ENCODE assay signal across 8 cellular contexts in genomic region chr3:57227204-57227929, GRCh38. TPM values are rescaled to one million over a fixed set of nuclear protein-coding genes. Genes with fewer than 3 reads are reported as not detected.
DNase-seq lines count a peak whose midpoint lies in the region; ATAC-seq and TF ChIP-seq lines count a peak whose summit lies in the region.

A gene with protein sequence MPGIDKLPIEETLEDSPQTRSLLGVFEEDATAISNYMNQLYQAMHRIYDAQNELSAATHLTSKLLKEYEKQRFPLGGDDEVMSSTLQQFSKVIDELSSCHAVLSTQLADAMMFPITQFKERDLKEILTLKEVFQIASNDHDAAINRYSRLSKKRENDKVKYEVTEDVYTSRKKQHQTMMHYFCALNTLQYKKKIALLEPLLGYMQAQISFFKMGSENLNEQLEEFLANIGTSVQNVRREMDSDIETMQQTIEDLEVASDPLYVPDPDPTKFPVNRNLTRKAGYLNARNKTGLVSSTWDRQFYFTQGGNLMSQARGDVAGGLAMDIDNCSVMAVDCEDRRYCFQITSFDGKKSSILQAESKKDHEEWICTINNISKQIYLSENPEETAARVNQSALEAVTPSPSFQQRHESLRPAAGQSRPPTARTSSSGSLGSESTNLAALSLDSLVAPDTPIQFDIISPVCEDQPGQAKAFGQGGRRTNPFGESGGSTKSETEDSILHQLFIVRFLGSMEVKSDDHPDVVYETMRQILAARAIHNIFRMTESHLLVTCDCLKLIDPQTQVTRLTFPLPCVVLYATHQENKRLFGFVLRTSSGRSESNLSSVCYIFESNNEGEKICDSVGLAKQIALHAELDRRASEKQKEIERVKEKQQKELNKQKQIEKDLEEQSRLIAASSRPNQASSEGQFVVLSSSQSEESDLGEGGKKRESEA (plus strand): TSS chr3:57227729. CDS start chr3:57227884, 155 bp downstream.

- no peaks in the 10 kb centered on the region for H3K27me3 Mint-ChIP-seq in activated CD4-positive, alpha-beta T cell treated with anti-CD3 and anti-CD28 coated beads, Interleukin-2, amount 10 ng/mL, durations not matched to agents 24 days and 14 days

- H3K36me3 ChIP-seq in colonic mucosa = no peaks in the 10 kb centered on the region

- H3K4me1 Mint-ChIP-seq in activated CD4-positive, alpha-beta T cell treated with anti-CD3 and anti-CD28 coated beads, Interleukin-2, amount 10 ng/mL, durations not matched to agents 24 days and 14 days = peaks cover 18% of the 10 kb centered on the region

- H3K27ac ChIP-seq in colonic mucosa (peak within 1 kb of the TSS; percentile 91), layer of hippocampus (ENCODE audit: low read depth, low read length) (peak within 1 kb of the TSS; percentile 84)

- H3K36me3 Mint-ChIP-seq in activated CD4-positive, alpha-beta T cell treated with anti-CD3 and anti-CD28 coated beads, Interleukin-2, amount 10 ng/mL, durations not matched to agents 24 days and 14 days (ENCODE audit: low read depth) = peaks cover 7% of the 10 kb centered on the region

- H3K4me3 Mint-ChIP-seq in activated CD4-positive, alpha-beta T cell treated with anti-CD3 and anti-CD28 coated beads, Interleukin-2, amount 10 ng/mL, durations not matched to agents 24 days and 14 days = peak within 1 kb of the TSS; percentile 91

- H3K4me1 ChIP-seq in colonic mucosa = no peaks in the 10 kb centered on the region

- no peak for TF ChIP-seq CTCF in colonic mucosa (IDR thresholded peaks at IDR 0.05)

- peak within 1 kb of the TSS; percentile 37 to 78 for H3K9ac ChIP-seq in colonic mucosa (ENCODE audit: low read depth in 2 of 2, low read length in 2 of 2)

- TF ChIP-seq POLR2A in GM18951 (IDR thresholded peaks at IDR 0.05; ENCODE audit: extremely low read depth, insufficient read depth, insufficient read length) = peak; percentile 92

- intact Hi-C loops in activated CD4-positive, alpha-beta T cell treated with anti-CD3 and anti-CD28 coated beads, Interleukin-2, amount 10 ng/mL, durations not matched to agents 24 days and 14 days (cut with micrococcal nuclease) = loop anchor here (2.0 to 10.0 kb wide), 9 partner anchors 57 to 670 kb away; partner anchors contain the start of genes ARF4, CCDC66, DENND6A and PDE12
- intact Hi-C loops in colonic mucosa (cut with DNase I) = loop anchor here (5.0 kb wide), 1 partner anchor 60 kb away; the partner anchor contains the start of gene IL17RD

- ATAC-seq in HG03175 (IDR thresholded peaks at IDR 0.05; ENCODE audit: unreplicated experiment) = peak; percentile 92

- no peaks in the 10 kb centered on the region for H3K9me3 Mint-ChIP-seq in activated CD4-positive, alpha-beta T cell treated with anti-CD3 and anti-CD28 coated beads, Interleukin-2, amount 10 ng/mL, durations not matched to agents 24 days and 14 days

- H3K9me3 ChIP-seq in colonic mucosa = no peaks in the 10 kb centered on the region

- H3K27me3 ChIP-seq in colonic mucosa = no peaks in the 10 kb centered on the region
- no peaks in the 10 kb centered on the region for H3K27me3 ChIP-seq in layer of hippocampus (ENCODE audit: control insufficient read depth, insufficient read depth, low read length)

- in situ Hi-C loops in GM18951 (cut with MboI; ENCODE audit: low sequenced_read_pairs, unreplicated experiment) = no loop called here

- peak; percentile 90 to 93 for DNase-seq in AML-193 (lab: John Stamatoyannopoulos, UW)
- peak; percentile 77 for DNase-seq in NCI-H460 (ENCODE audit: extremely low read depth, low read depth)
- peak; percentile 98 for DNase-seq in activated CD4-positive, alpha-beta T cell treated with anti-CD3 and anti-CD28 coated beads, Interleukin-2, amount 10 ng/mL, durations not matched to agents 24 days and 14 days
- peak; percentile 94 for DNase-seq in colonic mucosa
- DNase-seq in stimulated activated CD4-positive, alpha-beta T cell treated with anti-CD3 and anti-CD28 coated beads, Interleukin-1b, Interleukin-23, amount 100 ng/mL, for 24 hours (ENCODE audit: low read depth in 4 of 4, low spot score in 1 of 4) = peak; percentile 60 to 91 (median 82)

- peak within 1 kb of the TSS; percentile 87 for H3K27ac Mint-ChIP-seq in activated CD4-positive, alpha-beta T cell treated with anti-CD3 and anti-CD28 coated beads, Interleukin-2, amount 10 ng/mL, durations not matched to agents 24 days and 14 days

- H3K4me3 ChIP-seq in colonic mucosa = peak within 1 kb of the TSS; percentile 70

RNA-seq across cellular contexts. Expression of the gene that starts here (rescaled TPM):
- 30.0 and 32.5 TPM in 2 replicates for total RNA-seq in NCI-H460 (2014; rRNA removed; shearing (Covaris generic))
- polyA plus RNA-seq in NCI-H460 (2014; cell fraction: nucleus; rRNA removed) = 12.4 and 13.2 TPM in 2 replicates
- total RNA-seq in activated CD4-positive, alpha-beta T cell treated with anti-CD3 and anti-CD28 coated beads, Interleukin-2, amount 10 ng/mL, durations not matched to agents 24 days and 14 days = 40.4 and 44.8 TPM in 2 replicates
- 10 to 100 TPM; 25.8 to 34.9 TPM for total RNA-seq in colonic mucosa

Comparison
In these comparisons a context has a peak if more than half of its experiments do, and no peak if none do; other contexts are left out.
1. Peak in every context shown above with its lines: DNase-seq, ATAC-seq, H3K4me3 ChIP-seq and H3K27ac ChIP-seq.